1 cellular context compared by ENCODE assay signal in the genomic region with DNA sequence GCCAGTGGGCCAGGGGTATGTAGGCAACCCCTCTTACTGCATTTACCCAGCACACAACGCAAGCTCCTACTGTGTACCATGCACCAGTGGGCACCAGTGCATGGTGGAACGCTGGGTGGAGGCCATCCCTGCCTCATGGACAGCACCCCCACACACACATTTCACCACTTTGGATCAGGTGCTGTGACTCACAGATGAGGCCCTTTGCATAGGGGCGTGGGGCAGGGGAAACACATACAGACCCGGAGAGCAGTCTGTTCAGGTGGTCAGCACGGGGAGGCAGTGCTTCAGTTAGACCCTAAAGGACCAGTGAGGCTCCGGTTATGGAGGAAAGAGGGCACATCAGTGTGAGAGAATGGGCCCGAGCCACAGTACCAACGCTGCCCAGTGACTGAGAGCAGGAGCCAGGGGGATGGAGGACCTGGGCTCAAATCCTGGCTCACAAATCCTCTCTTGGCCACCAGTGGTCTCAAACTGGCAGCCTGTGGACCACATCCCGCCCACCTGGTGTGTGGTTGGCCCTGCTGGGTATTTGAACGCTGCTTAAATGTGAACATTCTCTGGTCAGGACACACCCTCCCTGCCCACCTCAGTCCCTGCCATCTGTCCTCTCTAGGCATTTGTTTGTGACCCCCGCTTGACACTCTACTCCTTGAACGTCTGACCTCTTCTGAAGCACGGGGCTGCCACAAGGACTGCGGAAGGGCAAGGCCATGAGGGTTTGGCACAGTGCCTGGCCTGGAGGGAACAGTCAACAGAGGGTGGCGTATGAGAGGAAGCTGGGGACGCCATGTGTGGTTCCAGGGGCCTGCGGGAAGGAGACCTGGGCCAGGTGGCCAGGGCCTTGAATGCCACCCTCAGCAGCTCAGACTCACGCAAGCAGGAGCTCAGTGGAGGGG.
TF ChIP-seq lines count a peak whose summit lies in the region.

No MANE protein-coding gene starts in this region.

TF ChIP-seq in HepG2, 621 proteins besides CTCF, POLR2A, EP300 and RAD21 (continued from another document and continues in another):
- TF ChIP-seq, protein P1, sequence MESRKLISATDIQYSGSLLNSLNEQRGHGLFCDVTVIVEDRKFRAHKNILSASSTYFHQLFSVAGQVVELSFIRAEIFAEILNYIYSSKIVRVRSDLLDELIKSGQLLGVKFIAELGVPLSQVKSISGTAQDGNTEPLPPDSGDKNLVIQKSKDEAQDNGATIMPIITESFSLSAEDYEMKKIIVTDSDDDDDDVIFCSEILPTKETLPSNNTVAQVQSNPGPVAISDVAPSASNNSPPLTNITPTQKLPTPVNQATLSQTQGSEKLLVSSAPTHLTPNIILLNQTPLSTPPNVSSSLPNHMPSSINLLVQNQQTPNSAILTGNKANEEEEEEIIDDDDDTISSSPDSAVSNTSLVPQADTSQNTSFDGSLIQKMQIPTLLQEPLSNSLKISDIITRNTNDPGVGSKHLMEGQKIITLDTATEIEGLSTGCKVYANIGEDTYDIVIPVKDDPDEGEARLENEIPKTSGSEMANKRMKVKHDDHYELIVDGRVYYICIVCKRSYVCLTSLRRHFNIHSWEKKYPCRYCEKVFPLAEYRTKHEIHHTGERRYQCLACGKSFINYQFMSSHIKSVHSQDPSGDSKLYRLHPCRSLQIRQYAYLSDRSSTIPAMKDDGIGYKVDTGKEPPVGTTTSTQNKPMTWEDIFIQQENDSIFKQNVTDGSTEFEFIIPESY (CRISPR knock-in tag; IDR thresholded peaks at IDR 0.05): peak; percentile 22; the same call in 1 of the 2 replicates
- TF ChIP-seq, protein P2, sequence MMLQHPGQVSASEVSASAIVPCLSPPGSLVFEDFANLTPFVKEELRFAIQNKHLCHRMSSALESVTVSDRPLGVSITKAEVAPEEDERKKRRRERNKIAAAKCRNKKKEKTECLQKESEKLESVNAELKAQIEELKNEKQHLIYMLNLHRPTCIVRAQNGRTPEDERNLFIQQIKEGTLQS (CRISPR knock-in tag; IDR thresholded peaks at IDR 0.05): no peak
- TF ChIP-seq SUZ12 (IDR thresholded peaks at IDR 0.05; ENCODE audit: low read depth, low read length): no peak
- TF ChIP-seq, protein P3, sequence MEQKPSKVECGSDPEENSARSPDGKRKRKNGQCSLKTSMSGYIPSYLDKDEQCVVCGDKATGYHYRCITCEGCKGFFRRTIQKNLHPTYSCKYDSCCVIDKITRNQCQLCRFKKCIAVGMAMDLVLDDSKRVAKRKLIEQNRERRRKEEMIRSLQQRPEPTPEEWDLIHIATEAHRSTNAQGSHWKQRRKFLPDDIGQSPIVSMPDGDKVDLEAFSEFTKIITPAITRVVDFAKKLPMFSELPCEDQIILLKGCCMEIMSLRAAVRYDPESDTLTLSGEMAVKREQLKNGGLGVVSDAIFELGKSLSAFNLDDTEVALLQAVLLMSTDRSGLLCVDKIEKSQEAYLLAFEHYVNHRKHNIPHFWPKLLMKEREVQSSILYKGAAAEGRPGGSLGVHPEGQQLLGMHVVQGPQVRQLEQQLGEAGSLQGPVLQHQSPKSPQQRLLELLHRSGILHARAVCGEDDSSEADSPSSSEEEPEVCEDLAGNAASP (CRISPR knock-in tag; IDR thresholded peaks at IDR 0.05; ENCODE audit: borderline replicate concordance): peak; percentile 47; the same call in 1 of the 2 replicates
- TF ChIP-seq U2AF2 (IDR thresholded peaks at IDR 0.05; ENCODE audit: low read depth, low read length): no peak
- no peak for TF ChIP-seq LBX2 (CRISPR knock-in tag; IDR thresholded peaks at IDR 0.05; ENCODE audit: borderline replicate concordance)
- TF ChIP-seq NFIC (IDR thresholded peaks at IDR 0.05; ENCODE audit: low read length): no peak
- TF ChIP-seq ARNT (IDR thresholded peaks at IDR 0.05): no peak
- no peak for TF ChIP-seq XRCC5 (optimal IDR thresholded peaks at IDR 0.05; ENCODE audit: low read length)
- no peak for TF ChIP-seq ARNT2 (CRISPR knock-in tag; IDR thresholded peaks at IDR 0.05; ENCODE audit: low read depth)
- no peak for TF ChIP-seq KDM6A (CRISPR knock-in tag; IDR thresholded peaks at IDR 0.05; ENCODE audit: low read depth)
- TF ChIP-seq, protein P4, sequence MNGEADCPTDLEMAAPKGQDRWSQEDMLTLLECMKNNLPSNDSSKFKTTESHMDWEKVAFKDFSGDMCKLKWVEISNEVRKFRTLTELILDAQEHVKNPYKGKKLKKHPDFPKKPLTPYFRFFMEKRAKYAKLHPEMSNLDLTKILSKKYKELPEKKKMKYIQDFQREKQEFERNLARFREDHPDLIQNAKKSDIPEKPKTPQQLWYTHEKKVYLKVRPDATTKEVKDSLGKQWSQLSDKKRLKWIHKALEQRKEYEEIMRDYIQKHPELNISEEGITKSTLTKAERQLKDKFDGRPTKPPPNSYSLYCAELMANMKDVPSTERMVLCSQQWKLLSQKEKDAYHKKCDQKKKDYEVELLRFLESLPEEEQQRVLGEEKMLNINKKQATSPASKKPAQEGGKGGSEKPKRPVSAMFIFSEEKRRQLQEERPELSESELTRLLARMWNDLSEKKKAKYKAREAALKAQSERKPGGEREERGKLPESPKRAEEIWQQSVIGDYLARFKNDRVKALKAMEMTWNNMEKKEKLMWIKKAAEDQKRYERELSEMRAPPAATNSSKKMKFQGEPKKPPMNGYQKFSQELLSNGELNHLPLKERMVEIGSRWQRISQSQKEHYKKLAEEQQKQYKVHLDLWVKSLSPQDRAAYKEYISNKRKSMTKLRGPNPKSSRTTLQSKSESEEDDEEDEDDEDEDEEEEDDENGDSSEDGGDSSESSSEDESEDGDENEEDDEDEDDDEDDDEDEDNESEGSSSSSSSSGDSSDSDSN (CRISPR knock-in tag; IDR thresholded peaks at IDR 0.05): no peak
- no peak for TF ChIP-seq ZNF207 (IDR thresholded peaks at IDR 0.05; ENCODE audit: borderline replicate concordance)
- TF ChIP-seq ZNF670 (CRISPR knock-in tag; IDR thresholded peaks at IDR 0.05; ENCODE audit: borderline replicate concordance): no peak
- no peak; the same call in 1 of the 2 replicates for TF ChIP-seq NFKB2 (CRISPR knock-in tag; IDR thresholded peaks at IDR 0.05; ENCODE audit: borderline replicate concordance)
- TF ChIP-seq MYPOP (CRISPR knock-in tag; IDR thresholded peaks at IDR 0.05): no peak
- no peak for TF ChIP-seq AKNA (CRISPR knock-in tag; IDR thresholded peaks at IDR 0.05; ENCODE audit: borderline replicate concordance)
- TF ChIP-seq, protein P5, sequence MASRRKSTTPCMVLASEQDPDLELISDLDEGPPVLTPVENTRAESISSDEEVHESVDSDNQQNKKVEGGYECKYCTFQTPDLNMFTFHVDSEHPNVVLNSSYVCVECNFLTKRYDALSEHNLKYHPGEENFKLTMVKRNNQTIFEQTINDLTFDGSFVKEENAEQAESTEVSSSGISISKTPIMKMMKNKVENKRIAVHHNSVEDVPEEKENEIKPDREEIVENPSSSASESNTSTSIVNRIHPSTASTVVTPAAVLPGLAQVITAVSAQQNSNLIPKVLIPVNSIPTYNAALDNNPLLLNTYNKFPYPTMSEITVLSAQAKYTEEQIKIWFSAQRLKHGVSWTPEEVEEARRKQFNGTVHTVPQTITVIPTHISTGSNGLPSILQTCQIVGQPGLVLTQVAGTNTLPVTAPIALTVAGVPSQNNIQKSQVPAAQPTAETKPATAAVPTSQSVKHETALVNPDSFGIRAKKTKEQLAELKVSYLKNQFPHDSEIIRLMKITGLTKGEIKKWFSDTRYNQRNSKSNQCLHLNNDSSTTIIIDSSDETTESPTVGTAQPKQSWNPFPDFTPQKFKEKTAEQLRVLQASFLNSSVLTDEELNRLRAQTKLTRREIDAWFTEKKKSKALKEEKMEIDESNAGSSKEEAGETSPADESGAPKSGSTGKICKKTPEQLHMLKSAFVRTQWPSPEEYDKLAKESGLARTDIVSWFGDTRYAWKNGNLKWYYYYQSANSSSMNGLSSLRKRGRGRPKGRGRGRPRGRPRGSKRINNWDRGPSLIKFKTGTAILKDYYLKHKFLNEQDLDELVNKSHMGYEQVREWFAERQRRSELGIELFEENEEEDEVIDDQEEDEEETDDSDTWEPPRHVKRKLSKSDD (CRISPR knock-in tag; IDR thresholded peaks at IDR 0.05; ENCODE audit: low read depth): no peak
- peak; percentile 94 for TF ChIP-seq ZXDC (CRISPR knock-in tag; IDR thresholded peaks at IDR 0.05)
- TF ChIP-seq, protein P6, sequence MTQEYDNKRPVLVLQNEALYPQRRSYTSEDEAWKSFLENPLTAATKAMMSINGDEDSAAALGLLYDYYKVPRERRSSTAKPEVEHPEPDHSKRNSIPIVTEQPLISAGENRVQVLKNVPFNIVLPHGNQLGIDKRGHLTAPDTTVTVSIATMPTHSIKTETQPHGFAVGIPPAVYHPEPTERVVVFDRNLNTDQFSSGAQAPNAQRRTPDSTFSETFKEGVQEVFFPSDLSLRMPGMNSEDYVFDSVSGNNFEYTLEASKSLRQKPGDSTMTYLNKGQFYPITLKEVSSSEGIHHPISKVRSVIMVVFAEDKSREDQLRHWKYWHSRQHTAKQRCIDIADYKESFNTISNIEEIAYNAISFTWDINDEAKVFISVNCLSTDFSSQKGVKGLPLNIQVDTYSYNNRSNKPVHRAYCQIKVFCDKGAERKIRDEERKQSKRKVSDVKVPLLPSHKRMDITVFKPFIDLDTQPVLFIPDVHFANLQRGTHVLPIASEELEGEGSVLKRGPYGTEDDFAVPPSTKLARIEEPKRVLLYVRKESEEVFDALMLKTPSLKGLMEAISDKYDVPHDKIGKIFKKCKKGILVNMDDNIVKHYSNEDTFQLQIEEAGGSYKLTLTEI (CRISPR knock-in tag; conservative IDR thresholded peaks at IDR 0.05): no peak
- TF ChIP-seq ETV6 (CRISPR knock-in tag; conservative IDR thresholded peaks at IDR 0.05): no peak
- TF ChIP-seq ZSCAN31 (CRISPR knock-in tag; IDR thresholded peaks at IDR 0.05; ENCODE audit: low read depth): no peak
- TF ChIP-seq NR2F6 (IDR thresholded peaks at IDR 0.05): peak; percentile 66
- TF ChIP-seq NR2F6 (CRISPR knock-in tag; IDR thresholded peaks at IDR 0.05): peak; percentile 82
- TF ChIP-seq, protein P7, sequence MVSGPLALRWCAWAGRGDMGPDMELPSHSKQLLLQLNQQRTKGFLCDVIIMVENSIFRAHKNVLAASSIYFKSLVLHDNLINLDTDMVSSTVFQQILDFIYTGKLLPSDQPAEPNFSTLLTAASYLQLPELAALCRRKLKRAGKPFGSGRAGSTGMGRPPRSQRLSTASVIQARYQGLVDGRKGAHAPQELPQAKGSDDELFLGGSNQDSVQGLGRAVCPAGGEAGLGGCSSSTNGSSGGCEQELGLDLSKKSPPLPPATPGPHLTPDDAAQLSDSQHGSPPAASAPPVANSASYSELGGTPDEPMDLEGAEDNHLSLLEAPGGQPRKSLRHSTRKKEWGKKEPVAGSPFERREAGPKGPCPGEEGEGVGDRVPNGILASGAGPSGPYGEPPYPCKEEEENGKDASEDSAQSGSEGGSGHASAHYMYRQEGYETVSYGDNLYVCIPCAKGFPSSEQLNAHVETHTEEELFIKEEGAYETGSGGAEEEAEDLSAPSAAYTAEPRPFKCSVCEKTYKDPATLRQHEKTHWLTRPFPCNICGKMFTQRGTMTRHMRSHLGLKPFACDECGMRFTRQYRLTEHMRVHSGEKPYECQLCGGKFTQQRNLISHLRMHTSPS (CRISPR knock-in tag; IDR thresholded peaks at IDR 0.05; ENCODE audit: low read depth): peak; percentile 72; the same call in 1 of the 2 replicates
- TF ChIP-seq RARA (CRISPR knock-in tag; IDR thresholded peaks at IDR 0.05): peak; percentile 99
